In genomic region chr18:61892683-61893303, GRCh38 we compare ENCODE assay signal across 8 cellular contexts. TPM values are rescaled to one million over a fixed set of nuclear protein-coding genes. Genes with fewer than 3 reads are reported as not detected.
DNase-seq lines count a peak whose midpoint lies in the region; ATAC-seq and TF ChIP-seq lines count a peak whose summit lies in the region.

Gene RNF152 (minus strand): TSS chr18:61893007. CDS start chr18:61816463, 76,544 bp downstream.

- peak within 1 kb of the TSS; percentile 77 for H3K9ac ChIP-seq in DND-41 (ENCODE audit: low read depth, low read length)

- H3K79me2 ChIP-seq in DND-41 (ENCODE audit: insufficient read depth, low read length): peaks cover 9% of the 10 kb centered on the region; the same call in 1 of the 2 replicates

- peaks cover 3% of the 10 kb centered on the region; the same call in 1 of the 2 replicates for H4K20me1 ChIP-seq in DND-41 (ENCODE audit: insufficient read depth, low read length)

- peak; percentile 11 for DNase-seq in DND-41
- peak; percentile 78 for DNase-seq in NCI-H2227 (lab: John Stamatoyannopoulos, UW; ENCODE audit: unreplicated experiment)
- peak; percentile 37 for DNase-seq in activated naive CD4-positive, alpha-beta T cell treated with anti-CD3 and anti-CD28 coated beads, Interleukin-2, amount 10 ng/mL, durations not matched to agents 7 days and 5 days
- DNase-seq in glomerular visceral epithelial cell (ENCODE audit: extremely low spot score): peak; percentile 8
- peak; percentile 49 to 74 for DNase-seq in aorta
- no peak for DNase-seq in NCI-H2196 (lab: John Stamatoyannopoulos, UW; ENCODE audit: unreplicated experiment)

- H3K4me1 ChIP-seq in DND-41 (ENCODE audit: insufficient read depth, low read length) (peaks cover 31% of the 10 kb centered on the region), neutrophil (ENCODE audit: control insufficient read depth in 1 of 2, insufficient read depth in 1 of 2, low read depth in 1 of 2, low read length in 1 of 2) (peaks cover 7 to 16% of the 10 kb centered on the region in 2 experiments), aorta (ENCODE audit: control insufficient read depth in 1 of 2, insufficient read depth in 2 of 2, low read length in 2 of 2) (peaks cover 1 to 4% of the 10 kb centered on the region in 2 donors)

- no peaks in the 10 kb centered on the region for H3K36me3 Mint-ChIP-seq in activated naive CD4-positive, alpha-beta T cell treated with anti-CD3 and anti-CD28 coated beads, Interleukin-2, amount 10 ng/mL, durations not matched to agents 7 days and 5 days

- peaks cover 79% of the 10 kb centered on the region for H3K27me3 Mint-ChIP-seq in activated naive CD4-positive, alpha-beta T cell treated with anti-CD3 and anti-CD28 coated beads, Interleukin-2, amount 10 ng/mL, durations not matched to agents 7 days and 5 days

- H2AFZ ChIP-seq in DND-41 (ENCODE audit: low read depth, low read length): peak within 1 kb of the TSS; percentile 68

- H3K9me3 ChIP-seq in DND-41 (ENCODE audit: insufficient read depth, low read length, severe bottlenecking) (no peaks in the 10 kb centered on the region), neutrophil (no peaks in the 10 kb centered on the region), aorta (ENCODE audit: control insufficient read depth, low read length) (no peaks in the 10 kb centered on the region)

- peak; percentile 24 for TF ChIP-seq CTCF in DND-41 (IDR thresholded peaks at IDR 0.05; ENCODE audit: borderline replicate concordance, extremely low read depth, low read length, poor library complexity, severe bottlenecking)
- TF ChIP-seq CTCF in neutrophil (IDR thresholded peaks at IDR 0.05): no peak

- H3K4me3 ChIP-seq in DND-41 (ENCODE audit: low read depth in 1 of 2, low read length in 2 of 2): peak within 1 kb of the TSS; percentile 58 to 77; a peak in 3 of 4 replicates
- H3K4me3 ChIP-seq in neutrophil (ENCODE audit: low read depth in 1 of 2, low read length in 1 of 2): peak within 1 kb of the TSS; percentile 43 to 74
- peak within 1 kb of the TSS; percentile 94 to 98 for H3K4me3 ChIP-seq in aorta (ENCODE audit: low read length in 2 of 2)

- H3K27ac ChIP-seq in DND-41 (ENCODE audit: low read length): peak within 1 kb of the TSS; percentile 49
- H3K27ac ChIP-seq in neutrophil: no peak within 1 kb of the TSS
- peak within 1 kb of the TSS; percentile 5 to 49 for H3K27ac ChIP-seq in aorta (ENCODE audit: low read depth in 1 of 2, low read length in 2 of 2)

- intact Hi-C loops in aorta (cut with DNase I): loop anchor here (5.0 to 10.0 kb wide), 4 partner anchors 40 to 240 kb away; no protein-coding TSS in a partner anchor

- H3K27me3 ChIP-seq in DND-41 (ENCODE audit: insufficient read depth, low read length, poor library complexity) (peaks cover 5% of the 10 kb centered on the region), neutrophil (peaks cover 95% of the 10 kb centered on the region), aorta (ENCODE audit: control insufficient read depth in 1 of 2, insufficient read depth in 2 of 2, low read length in 1 of 2) (no peaks in the 10 kb centered on the region)

- H3K4me3 Mint-ChIP-seq in activated naive CD4-positive, alpha-beta T cell treated with anti-CD3 and anti-CD28 coated beads, Interleukin-2, amount 10 ng/mL, durations not matched to agents 7 days and 5 days: peak within 1 kb of the TSS; percentile 76

- WGBS in aorta, 2 donors: 2% methylated on average over 28 of the region's 28 CpGs

- peak within 1 kb of the TSS; percentile 91 for H3K4me2 ChIP-seq in DND-41 (ENCODE audit: insufficient read depth, low read length)

- CTCF ChIA-PET in activated naive CD4-positive, alpha-beta T cell treated with anti-CD3 and anti-CD28 coated beads, Interleukin-2, amount 10 ng/mL, durations not matched to agents 7 days and 5 days (lab: Charles Lee): interaction anchor here (1.9 kb wide), 1 partner anchor 313 kb away, joined by 5 read pairs; no protein-coding TSS in a partner anchor

- no peak within 1 kb of the TSS for H3K27ac Mint-ChIP-seq in activated naive CD4-positive, alpha-beta T cell treated with anti-CD3 and anti-CD28 coated beads, Interleukin-2, amount 10 ng/mL, durations not matched to agents 7 days and 5 days

- no peak for ATAC-seq in DND-41 (ENCODE audit: insufficient read depth, low read depth)
- ATAC-seq in aorta (ENCODE audit: low FRiP score): peak; percentile 6
- no peak for ATAC-seq in HG02678 (IDR thresholded peaks at IDR 0.05; ENCODE audit: unreplicated experiment)

- no peaks in the 10 kb centered on the region for H3K9me3 Mint-ChIP-seq in activated naive CD4-positive, alpha-beta T cell treated with anti-CD3 and anti-CD28 coated beads, Interleukin-2, amount 10 ng/mL, durations not matched to agents 7 days and 5 days

- peaks cover 18% of the 10 kb centered on the region for H3K4me1 Mint-ChIP-seq in activated naive CD4-positive, alpha-beta T cell treated with anti-CD3 and anti-CD28 coated beads, Interleukin-2, amount 10 ng/mL, durations not matched to agents 7 days and 5 days

- peaks cover 4% of the 10 kb centered on the region for H3K36me3 ChIP-seq in DND-41 (ENCODE audit: insufficient read depth, low read length)
- no peaks in the 10 kb centered on the region for H3K36me3 ChIP-seq in neutrophil
- H3K36me3 ChIP-seq in aorta (ENCODE audit: control insufficient read depth in 1 of 2, insufficient read depth in 2 of 2, low read length in 1 of 2): no peaks in the 10 kb centered on the region

RNA-seq across cellular contexts. Expression of gene RNF152, which starts in this region (rescaled TPM):
- 10 to 100 TPM; 24.9 to 25.5 TPM for total RNA-seq in aorta
- 10 to 100 TPM in 1 of 2 donors, 1 to 10 TPM in 1; 5.3 to 18.1 TPM for polyA plus RNA-seq in aorta
